8 cellular contexts compared by ENCODE assay signal in genomic region chr9:19378647-19379046, GRCh38. TPM values are rescaled to one million over a fixed set of nuclear protein-coding genes. Genes with fewer than 3 reads are reported as not detected.
DNase-seq lines count a peak whose midpoint lies in the region; ATAC-seq, FAIRE-seq and TF ChIP-seq lines count a peak whose summit lies in the region.

No MANE protein-coding gene starts in this region.

- no peaks in the 10 kb centered on the region for H3K9me3 Mint-ChIP-seq in activated naive CD4-positive, alpha-beta T cell treated with anti-CD3 and anti-CD28 coated beads, Interleukin-2, amount 10 ng/mL, durations not matched to agents 7 days and 5 days
- no peaks in the 10 kb centered on the region for H3K9me3 Mint-ChIP-seq in activated T-cell treated with anti-CD3 and anti-CD28 coated beads, Interleukin-2, amount 50 U/mL, for 72 hours

- H3K27me3 Mint-ChIP-seq in activated naive CD4-positive, alpha-beta T cell treated with anti-CD3 and anti-CD28 coated beads, Interleukin-2, amount 10 ng/mL, durations not matched to agents 7 days and 5 days: no peaks in the 10 kb centered on the region
- H3K27me3 Mint-ChIP-seq in activated T-cell treated with anti-CD3 and anti-CD28 coated beads, Interleukin-2, amount 50 U/mL, for 72 hours (ENCODE audit: low read depth): no peaks in the 10 kb centered on the region

- no peak for ATAC-seq in activated T-cell treated with anti-CD3 and anti-CD28 coated beads, Interleukin-2, amount 50 U/mL, for 72 hours (replicated peaks in 1 of 2)
- ATAC-seq in GM21423 (IDR thresholded peaks at IDR 0.05; ENCODE audit: unreplicated experiment): no peak

- no peak for TF ChIP-seq EP300 in suprapubic skin (IDR thresholded peaks at IDR 0.05)

- TF ChIP-seq POLR2A in suprapubic skin (IDR thresholded peaks at IDR 0.05): no peak

- H3K27me3 ChIP-seq in suprapubic skin: no peaks in the 10 kb centered on the region

- peak overlapping the region; percentile 89 for H3K4me3 Mint-ChIP-seq in activated naive CD4-positive, alpha-beta T cell treated with anti-CD3 and anti-CD28 coated beads, Interleukin-2, amount 10 ng/mL, durations not matched to agents 7 days and 5 days
- peak overlapping the region; percentile 94 to 97 for H3K4me3 Mint-ChIP-seq in activated T-cell treated with anti-CD3 and anti-CD28 coated beads, Interleukin-2, amount 50 U/mL, for 72 hours

- peaks cover 43% of the 10 kb centered on the region for H3K36me3 ChIP-seq in suprapubic skin

- DNase-seq in activated naive CD4-positive, alpha-beta T cell treated with anti-CD3 and anti-CD28 coated beads, Interleukin-2, amount 10 ng/mL, durations not matched to agents 7 days and 5 days: no peak
- DNase-seq in activated naive CD4-positive, alpha-beta T cell (lab: John Stamatoyannopoulos, UW): no peak
- DNase-seq in activated T-cell treated with anti-CD3 and anti-CD28 coated beads, Interleukin-2, amount 50 U/mL, for 72 hours: no peak
- DNase-seq in suprapubic skin (ENCODE audit: low spot score in 2 of 2) (no peak), D721Med (ENCODE audit: insufficient read length, low spot score) (no peak), Kasumi-1 (lab: John Stamatoyannopoulos, UW) (no peak)

- H3K27ac ChIP-seq in suprapubic skin: peak overlapping the region; percentile 94

- no peak for FAIRE-seq in D721Med (lab: Jason Lieb, UNC)

- H3K4me1 Mint-ChIP-seq in activated naive CD4-positive, alpha-beta T cell treated with anti-CD3 and anti-CD28 coated beads, Interleukin-2, amount 10 ng/mL, durations not matched to agents 7 days and 5 days: peaks cover 52% of the 10 kb centered on the region
- H3K4me1 Mint-ChIP-seq in activated T-cell treated with anti-CD3 and anti-CD28 coated beads, Interleukin-2, amount 50 U/mL, for 72 hours (ENCODE audit: low read depth): peaks cover 63% of the 10 kb centered on the region

- H3K36me3 Mint-ChIP-seq in activated naive CD4-positive, alpha-beta T cell treated with anti-CD3 and anti-CD28 coated beads, Interleukin-2, amount 10 ng/mL, durations not matched to agents 7 days and 5 days: peaks cover 58% of the 10 kb centered on the region
- peaks cover 32 to 53% of the 10 kb centered on the region in 2 donors for H3K36me3 Mint-ChIP-seq in activated T-cell treated with anti-CD3 and anti-CD28 coated beads, Interleukin-2, amount 50 U/mL, for 72 hours (ENCODE audit: insufficient read depth in 2 of 2)

- WGBS in suprapubic skin: 37% methylated on average over 7 of the region's 7 CpGs

- CTCF ChIA-PET in activated naive CD4-positive, alpha-beta T cell treated with anti-CD3 and anti-CD28 coated beads, Interleukin-2, amount 10 ng/mL, durations not matched to agents 7 days and 5 days (lab: Charles Lee): interaction anchor here (1.3 kb wide), 1 partner anchor 330 kb away, joined by 3 read pairs; the partner anchor contains the start of gene RRAGA

- peak overlapping the region; percentile 98 for H3K4me3 ChIP-seq in iPS-18c (ENCODE audit: insufficient read depth, low read depth, low read length)
- H3K4me3 ChIP-seq in suprapubic skin: peak overlapping the region; percentile 87

- H3K9me3 ChIP-seq in iPS-18c (ENCODE audit: control insufficient read depth, insufficient read depth, low read length) (no peaks in the 10 kb centered on the region), suprapubic skin (no peaks in the 10 kb centered on the region)

- H3K27ac Mint-ChIP-seq in activated naive CD4-positive, alpha-beta T cell treated with anti-CD3 and anti-CD28 coated beads, Interleukin-2, amount 10 ng/mL, durations not matched to agents 7 days and 5 days: peak overlapping the region; percentile 95
- H3K27ac Mint-ChIP-seq in activated T-cell treated with anti-CD3 and anti-CD28 coated beads, Interleukin-2, amount 50 U/mL, for 72 hours: peak overlapping the region; percentile 99

- H3K4me1 ChIP-seq in suprapubic skin: peaks cover 29% of the 10 kb centered on the region

- no peak for TF ChIP-seq CTCF in suprapubic skin (IDR thresholded peaks at IDR 0.05)
- TF ChIP-seq CTCF in D721Med (IDR thresholded peaks at IDR 0.05; ENCODE audit: insufficient read depth, missing control alignments): no peak

RNA-seq across cellular contexts. Expression of gene RPS6, which starts 1.4 kb away (rescaled TPM):
- total RNA-seq in activated T-cell treated with anti-CD3 and anti-CD28 coated beads, Interleukin-2, amount 50 U/mL, for 72 hours: 1,000 to 10,000 TPM; 3,558 to 3,563 TPM
- 1,000 to 10,000 TPM; 1,950 to 2,506 (median 2,250) TPM for total RNA-seq in suprapubic skin

RNA-seq across cellular contexts. Expression of gene ACER2, which starts 30.2 kb away (rescaled TPM):
- total RNA-seq in activated T-cell treated with anti-CD3 and anti-CD28 coated beads, Interleukin-2, amount 50 U/mL, for 72 hours: 1 to 10 TPM; 2.4 to 2.8 TPM
- 10 to 100 TPM; 12.1 to 18.8 (median 14.8) TPM for total RNA-seq in suprapubic skin
